1 cellular context compared by ENCODE assay signal in genomic region chr9:114080773-114081440, GRCh38.
TF ChIP-seq lines count a peak whose summit lies in the region.

No MANE protein-coding gene starts in this region.

TF ChIP-seq in HepG2, 621 proteins besides CTCF, POLR2A, EP300 and RAD21 (continued from another document):
- TF ChIP-seq, protein P1, sequence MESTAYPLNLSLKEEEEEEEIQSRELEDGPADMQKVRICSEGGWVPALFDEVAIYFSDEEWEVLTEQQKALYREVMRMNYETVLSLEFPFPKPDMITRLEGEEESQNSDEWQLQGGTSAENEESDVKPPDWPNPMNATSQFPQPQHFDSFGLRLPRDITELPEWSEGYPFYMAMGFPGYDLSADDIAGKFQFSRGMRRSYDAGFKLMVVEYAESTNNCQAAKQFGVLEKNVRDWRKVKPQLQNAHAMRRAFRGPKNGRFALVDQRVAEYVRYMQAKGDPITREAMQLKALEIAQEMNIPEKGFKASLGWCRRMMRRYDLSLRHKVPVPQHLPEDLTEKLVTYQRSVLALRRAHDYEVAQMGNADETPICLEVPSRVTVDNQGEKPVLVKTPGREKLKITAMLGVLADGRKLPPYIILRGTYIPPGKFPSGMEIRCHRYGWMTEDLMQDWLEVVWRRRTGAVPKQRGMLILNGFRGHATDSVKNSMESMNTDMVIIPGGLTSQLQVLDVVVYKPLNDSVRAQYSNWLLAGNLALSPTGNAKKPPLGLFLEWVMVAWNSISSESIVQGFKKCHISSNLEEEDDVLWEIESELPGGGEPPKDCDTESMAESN (CRISPR knock-in tag; conservative IDR thresholded peaks at IDR 0.05) = peak; percentile 89; the same call in 1 of the 2 replicates
- TF ChIP-seq FIP1L1 (IDR thresholded peaks at IDR 0.05; ENCODE audit: borderline replicate concordance, insufficient read depth, low read depth, low read length) (no peak), SP2 (CRISPR knock-in tag; IDR thresholded peaks at IDR 0.05) (no peak), ZNF142 (CRISPR knock-in tag; IDR thresholded peaks at IDR 0.05) (peak; percentile 35; the same call in 1 of the 2 replicates), ZNF713 (CRISPR knock-in tag; IDR thresholded peaks at IDR 0.05) (peak; percentile 91; the same call in 1 of the 2 replicates), ARNT (IDR thresholded peaks at IDR 0.05) (no peak), ELF3 (CRISPR knock-in tag; IDR thresholded peaks at IDR 0.05) (no peak; the same call in 1 of the 2 replicates), CBX1 (IDR thresholded peaks at IDR 0.05; ENCODE audit: low read depth) (no peak), ZFP36L2 (CRISPR knock-in tag; IDR thresholded peaks at IDR 0.05) (no peak), ZC3H13 (CRISPR knock-in tag; IDR thresholded peaks at IDR 0.05) (no peak), TERF1 (CRISPR knock-in tag; IDR thresholded peaks at IDR 0.05) (no peak), ZNF660 (CRISPR knock-in tag; IDR thresholded peaks at IDR 0.05; ENCODE audit: borderline replicate concordance, low read depth) (no peak), JUND (CRISPR knock-in tag; IDR thresholded peaks at IDR 0.05) (no peak), ZFP36L1 (CRISPR knock-in tag; IDR thresholded peaks at IDR 0.05) (peak; percentile 56; the same call in 1 of the 2 replicates), SMAD3 (CRISPR knock-in tag; IDR thresholded peaks at IDR 0.05) (peak; percentile 79; the same call in 1 of the 2 replicates), MEF2D (CRISPR knock-in tag; IDR thresholded peaks at IDR 0.05) (peak; percentile 73), SKI (IDR thresholded peaks at IDR 0.05; ENCODE audit: partially characterized antibody) (peak; percentile 80), FOXA3 (CRISPR knock-in tag; IDR thresholded peaks at IDR 0.05) (peak; percentile 93), SP4 (CRISPR knock-in tag; IDR thresholded peaks at IDR 0.05) (no peak), CENPBD1 (CRISPR knock-in tag; IDR thresholded peaks at IDR 0.05; ENCODE audit: borderline replicate concordance, low read depth) (peak; percentile 54; the same call in 1 of the 2 replicates), NR2C2 (CRISPR knock-in tag; IDR thresholded peaks at IDR 0.05; ENCODE audit: borderline replicate concordance) (peak; percentile 57; the same call in 1 of the 2 replicates), TFAP4 (IDR thresholded peaks at IDR 0.05; ENCODE audit: borderline replicate concordance, low read depth) (peak; percentile 94), ZNF282 (IDR thresholded peaks at IDR 0.05; ENCODE audit: partially characterized antibody) (no peak)
- TF ChIP-seq, protein P2, sequence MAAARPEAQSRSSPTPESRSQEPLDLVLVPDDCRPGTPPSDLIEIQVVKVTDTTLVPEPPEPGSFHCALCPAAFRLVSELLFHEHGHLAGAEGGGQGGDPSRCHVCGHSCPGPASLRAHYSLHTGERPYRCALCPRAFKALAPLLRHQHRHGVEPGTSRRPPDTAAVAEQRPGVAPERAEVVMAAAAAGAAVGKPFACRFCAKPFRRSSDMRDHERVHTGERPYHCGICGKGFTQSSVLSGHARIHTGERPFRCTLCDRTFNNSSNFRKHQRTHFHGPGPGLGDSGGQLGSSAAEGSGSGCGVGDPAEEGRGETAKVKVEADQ (CRISPR knock-in tag; IDR thresholded peaks at IDR 0.05; ENCODE audit: borderline replicate concordance) = no peak
- TF ChIP-seq, protein P3, sequence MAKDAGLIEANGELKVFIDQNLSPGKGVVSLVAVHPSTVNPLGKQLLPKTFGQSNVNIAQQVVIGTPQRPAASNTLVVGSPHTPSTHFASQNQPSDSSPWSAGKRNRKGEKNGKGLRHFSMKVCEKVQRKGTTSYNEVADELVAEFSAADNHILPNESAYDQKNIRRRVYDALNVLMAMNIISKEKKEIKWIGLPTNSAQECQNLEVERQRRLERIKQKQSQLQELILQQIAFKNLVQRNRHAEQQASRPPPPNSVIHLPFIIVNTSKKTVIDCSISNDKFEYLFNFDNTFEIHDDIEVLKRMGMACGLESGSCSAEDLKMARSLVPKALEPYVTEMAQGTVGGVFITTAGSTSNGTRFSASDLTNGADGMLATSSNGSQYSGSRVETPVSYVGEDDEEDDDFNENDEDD (CRISPR knock-in tag; IDR thresholded peaks at IDR 0.05; ENCODE audit: borderline replicate concordance) = no peak
- TF ChIP-seq, protein P4, sequence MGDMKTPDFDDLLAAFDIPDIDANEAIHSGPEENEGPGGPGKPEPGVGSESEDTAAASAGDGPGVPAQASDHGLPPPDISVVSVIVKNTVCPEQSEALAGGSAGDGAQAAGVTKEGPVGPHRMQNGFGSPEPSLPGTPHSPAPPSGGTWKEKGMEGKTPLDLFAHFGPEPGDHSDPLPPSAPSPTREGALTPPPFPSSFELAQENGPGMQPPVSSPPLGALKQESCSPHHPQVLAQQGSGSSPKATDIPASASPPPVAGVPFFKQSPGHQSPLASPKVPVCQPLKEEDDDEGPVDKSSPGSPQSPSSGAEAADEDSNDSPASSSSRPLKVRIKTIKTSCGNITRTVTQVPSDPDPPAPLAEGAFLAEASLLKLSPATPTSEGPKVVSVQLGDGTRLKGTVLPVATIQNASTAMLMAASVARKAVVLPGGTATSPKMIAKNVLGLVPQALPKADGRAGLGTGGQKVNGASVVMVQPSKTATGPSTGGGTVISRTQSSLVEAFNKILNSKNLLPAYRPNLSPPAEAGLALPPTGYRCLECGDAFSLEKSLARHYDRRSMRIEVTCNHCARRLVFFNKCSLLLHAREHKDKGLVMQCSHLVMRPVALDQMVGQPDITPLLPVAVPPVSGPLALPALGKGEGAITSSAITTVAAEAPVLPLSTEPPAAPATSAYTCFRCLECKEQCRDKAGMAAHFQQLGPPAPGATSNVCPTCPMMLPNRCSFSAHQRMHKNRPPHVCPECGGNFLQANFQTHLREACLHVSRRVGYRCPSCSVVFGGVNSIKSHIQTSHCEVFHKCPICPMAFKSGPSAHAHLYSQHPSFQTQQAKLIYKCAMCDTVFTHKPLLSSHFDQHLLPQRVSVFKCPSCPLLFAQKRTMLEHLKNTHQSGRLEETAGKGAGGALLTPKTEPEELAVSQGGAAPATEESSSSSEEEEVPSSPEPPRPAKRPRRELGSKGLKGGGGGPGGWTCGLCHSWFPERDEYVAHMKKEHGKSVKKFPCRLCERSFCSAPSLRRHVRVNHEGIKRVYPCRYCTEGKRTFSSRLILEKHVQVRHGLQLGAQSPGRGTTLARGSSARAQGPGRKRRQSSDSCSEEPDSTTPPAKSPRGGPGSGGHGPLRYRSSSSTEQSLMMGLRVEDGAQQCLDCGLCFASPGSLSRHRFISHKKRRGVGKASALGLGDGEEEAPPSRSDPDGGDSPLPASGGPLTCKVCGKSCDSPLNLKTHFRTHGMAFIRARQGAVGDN (CRISPR knock-in tag; IDR thresholded peaks at IDR 0.05) = peak; percentile 86
